In the genomic region with DNA sequence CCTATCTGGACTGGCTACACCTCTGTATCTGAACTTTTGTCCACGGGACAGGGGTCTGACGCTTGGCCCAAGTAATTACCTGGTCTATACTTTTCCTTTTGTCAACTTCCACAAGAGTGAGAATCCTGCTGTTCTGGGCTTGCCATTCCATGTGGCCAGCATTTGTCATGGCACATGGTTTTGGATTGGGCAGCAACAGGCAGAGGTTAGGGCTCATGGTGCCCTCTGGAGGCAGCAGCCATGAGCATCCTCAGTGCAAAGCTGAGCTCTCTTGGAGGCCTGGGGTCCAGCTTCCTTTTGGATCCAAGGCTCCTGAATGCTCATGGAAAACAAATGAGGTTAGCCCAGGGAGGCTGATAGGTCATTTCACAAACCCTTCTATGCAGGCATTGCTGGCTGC, we compare ENCODE assay signal across 8 cellular contexts. TPM values are rescaled to one million over a fixed set of nuclear protein-coding genes. Genes with fewer than 3 reads are reported as not detected.
DNase-seq lines count a peak whose midpoint lies in the region; ATAC-seq, FAIRE-seq and TF ChIP-seq lines count a peak whose summit lies in the region.
"Had no signal": no experiment of that assay in that cellular context is flagged by ENCODE, and none has a peak within 500 bp of the region (broad histone marks: within the 10 kb centered on the region; RNA-seq: fewer than 3 reads in every experiment).

No MANE protein-coding gene starts in this region.

- H3F3A ChIP-seq in PC-3 (ENCODE audit: low read length, unreplicated experiment), result no peaks in the 10 kb centered on the region

- POLR2A ChIA-PET in PC-3 (lab: Charles Lee; ENCODE audit: unreplicated experiment), result no interaction called here

- TF ChIP-seq CTCF in PC-3 (conservative IDR thresholded peaks at IDR 0.05; ENCODE audit: low read depth, low read length) (peak; percentile 64), kidney (IDR thresholded peaks at IDR 0.05; ENCODE audit: borderline replicate concordance, extremely low read depth, insufficient read depth) (peak; percentile 11)

- peaks cover 20% of the 10 kb centered on the region for H3K36me3 ChIP-seq in PC-3 (ENCODE audit: low read depth, low read length)
- peaks cover 6 to 18% of the 10 kb centered on the region in 2 donors for H3K36me3 ChIP-seq in kidney (ENCODE audit: control insufficient read depth in 1 of 2, insufficient read depth in 2 of 2, low read length in 2 of 2)

- no peaks in the 10 kb centered on the region for H3K27me3 Mint-ChIP-seq in activated T-cell treated with anti-CD3 and anti-CD28 coated beads, Interleukin-2, amount 50 U/mL, for 24 hours
- H3K27me3 Mint-ChIP-seq: naive thymus-derived CD8-positive, alpha-beta T cell had no signal

- H3K9me2 ChIP-seq in PC-3 (replicated peaks; ENCODE audit: low read length), result no peaks in the 10 kb centered on the region

- no peaks in the 10 kb centered on the region for H3K9me3 Mint-ChIP-seq in activated T-cell treated with anti-CD3 and anti-CD28 coated beads, Interleukin-2, amount 50 U/mL, for 24 hours
- H3K9me3 Mint-ChIP-seq: naive thymus-derived CD8-positive, alpha-beta T cell had no signal

- no peaks in the 10 kb centered on the region for H3K9me3 ChIP-seq in PC-3 (ENCODE audit: low read length)
- H3K9me3 ChIP-seq in kidney (ENCODE audit: control insufficient read depth in 1 of 2, low read length in 2 of 2), result no peaks in the 10 kb centered on the region

- DNase-seq in EH (ENCODE audit: low read depth) (peak; percentile 59), PC-3 (peak; percentile 45), kidney (no peak), H4 (ENCODE audit: low spot score) (no peak)
- DNase-seq in activated T-cell treated with anti-CD3 and anti-CD28 coated beads, Interleukin-2, amount 50 U/mL, for 24 hours, result no peak
- DNase-seq: NCI-H345 had no signal

- H3K9ac ChIP-seq in PC-3 (ENCODE audit: low read length) (no peak overlapping the region), kidney (ENCODE audit: low read length in 2 of 2) (no peak overlapping the region)

- H3K27ac ChIP-seq in PC-3 (ENCODE audit: low read length), result no peak overlapping the region
- H3K27ac ChIP-seq in kidney (ENCODE audit: low read depth in 2 of 2, low read length in 2 of 2), result no peak overlapping the region

- H3K27me3 ChIP-seq in PC-3 (ENCODE audit: low read length), result no peaks in the 10 kb centered on the region

- CTCF ChIA-PET in PC-3 (lab: Charles Lee), result interaction anchor here (0.6 to 1.0 kb wide), 5 partner anchors 32 to 653 kb away, joined by 3 to 18 read pairs (median 4); no protein-coding TSS in a partner anchor

- H3K36me3 Mint-ChIP-seq in activated T-cell treated with anti-CD3 and anti-CD28 coated beads, Interleukin-2, amount 50 U/mL, for 24 hours (ENCODE audit: low read depth), result peaks cover 77% of the 10 kb centered on the region

- H3K4me1 ChIP-seq in PC-3 (ENCODE audit: insufficient read depth, low read length) (peaks cover 13% of the 10 kb centered on the region), kidney (ENCODE audit: control insufficient read depth in 1 of 2, insufficient read depth in 1 of 2, low read depth in 1 of 2, low read length in 2 of 2) (peaks cover 6 to 7% of the 10 kb centered on the region in 2 donors)

- no TSS peak for BruUV-seq in PC-3 (replicated peaks; lab: Mats Ljungman, UMichigan)

- no peak overlapping the region for H3K4me2 ChIP-seq in PC-3 (ENCODE audit: low read length)

- intact Hi-C loops in PC-3 (cut with micrococcal nuclease) (no loop called here), kidney (cut with DNase I) (no loop called here)

- ATAC-seq in PC-3 (peak; percentile 56), GM21576 (IDR thresholded peaks at IDR 0.05; ENCODE audit: unreplicated experiment) (no peak)

- peaks cover 50% of the 10 kb centered on the region for H3K79me2 ChIP-seq in PC-3 (ENCODE audit: low read length)

- peaks cover 8% of the 10 kb centered on the region for H3K4me1 Mint-ChIP-seq in activated T-cell treated with anti-CD3 and anti-CD28 coated beads, Interleukin-2, amount 50 U/mL, for 24 hours (ENCODE audit: low read depth)

- H3K4me3 Mint-ChIP-seq in activated T-cell treated with anti-CD3 and anti-CD28 coated beads, Interleukin-2, amount 50 U/mL, for 24 hours, result no peak overlapping the region
- H3K4me3 Mint-ChIP-seq: naive thymus-derived CD8-positive, alpha-beta T cell had no signal

- H3K27ac Mint-ChIP-seq in activated T-cell treated with anti-CD3 and anti-CD28 coated beads, Interleukin-2, amount 50 U/mL, for 24 hours, result no peak overlapping the region

- no peak overlapping the region for H2AFZ ChIP-seq in PC-3 (ENCODE audit: low read length)

- H3K4me3 ChIP-seq in PC-3 (ENCODE audit: low read length) (no peak overlapping the region), kidney (ENCODE audit: low read length in 2 of 2) (no peak overlapping the region)

- H4K20me1 ChIP-seq in PC-3 (ENCODE audit: low read length), result peaks cover 7% of the 10 kb centered on the region; the same call in 1 of the 2 replicates

- no peak for FAIRE-seq in kidney (lab: Jason Lieb, UNC)

RNA-seq across cellular contexts. Expression of gene EDC4, which starts 7.5 kb away (rescaled TPM):
- total RNA-seq in PC-3 (2014; rRNA removed) (58.9 and 94.7 TPM in 2 replicates), kidney (56.5 TPM)
- polyA plus RNA-seq in kidney (ENCODE audit: insufficient read depth, low read depth, low replicate concordance), result 44.7 TPM
- 28.3 and 35.3 TPM in 2 replicates for total RNA-seq in H4 (2014; rRNA removed; shearing (Covaris generic))

RNA-seq across cellular contexts. Expression of gene CENPT, which starts 17.8 kb away (rescaled TPM):
- total RNA-seq in PC-3 (2014; rRNA removed) (31.8 and 35.1 TPM in 2 replicates), kidney (42.5 TPM)
- polyA plus RNA-seq in kidney (ENCODE audit: insufficient read depth, low read depth, low replicate concordance), result 25.3 TPM
- 12.0 and 20.8 TPM in 2 replicates for total RNA-seq in H4 (2014; rRNA removed; shearing (Covaris generic))

RNA-seq across cellular contexts. Expression of gene NUTF2, which starts 18.6 kb away (rescaled TPM):
- total RNA-seq in PC-3 (2014; rRNA removed), result 98.5 and 167 TPM in 2 replicates
- total RNA-seq in kidney, result 76.4 TPM
- polyA plus RNA-seq in kidney (ENCODE audit: insufficient read depth, low read depth, low replicate concordance), result 107 TPM
- total RNA-seq in H4 (2014; rRNA removed; shearing (Covaris generic)), result 95.0 and 256 TPM in 2 replicates

RNA-seq across cellular contexts. Expression of gene NRN1L, which starts 19.4 kb away (rescaled TPM):
- total RNA-seq in PC-3 (2014; rRNA removed) (not detected in 2 replicates), kidney (1.1 TPM)
- polyA plus RNA-seq in kidney (ENCODE audit: insufficient read depth, low read depth, low replicate concordance), result 1.2 TPM
- not detected in 2 replicates for total RNA-seq in H4 (2014; rRNA removed; shearing (Covaris generic))
- polyA plus RNA-seq: naive thymus-derived CD8-positive, alpha-beta T cell had no signal

RNA-seq across cellular contexts. Expression of gene THAP11, which starts 23.2 kb away (rescaled TPM):
- total RNA-seq in PC-3 (2014; rRNA removed), result 39.1 and 39.8 TPM in 2 replicates
- total RNA-seq in kidney, result 27.0 TPM
- polyA plus RNA-seq in kidney (ENCODE audit: insufficient read depth, low read depth, low replicate concordance), result 21.4 TPM
- 39.5 and 43.7 TPM in 2 replicates for total RNA-seq in H4 (2014; rRNA removed; shearing (Covaris generic))

Comparison
In these comparisons a context has a peak if more than half of its experiments do, and no peak if none do; other contexts are left out.
1. DNase-seq: peak in EH (single experiment) and PC-3 (single experiment); none in kidney (single experiment), H4 (single experiment) and activated T-cell treated with anti-CD3 and anti-CD28 coated beads, Interleukin-2, amount 50 U/mL, for 24 hours (single experiment).